17 cellular contexts compared by ENCODE assay signal in genomic region chr3:94360982-94361381, GRCh38.
A peak's percentile ranks its signal among the peaks of the same experiment; 100 is the strongest.
DNase-seq lines count a peak whose midpoint lies in the region; ATAC-seq, FAIRE-seq and TF ChIP-seq lines count a peak whose summit lies in the region.
"Had no signal": no experiment of that assay in that cellular context is flagged by ENCODE, and none has a peak within 500 bp of the region (broad histone marks: within the 10 kb centered on the region; RNA-seq: fewer than 3 reads in every experiment).

No MANE protein-coding gene starts in this region.

- H3K9me3 ChIP-seq in GM23248 (ENCODE audit: low read depth): no peaks in the 10 kb centered on the region
- no peaks in the 10 kb centered on the region for H3K9me3 ChIP-seq in astrocyte (ENCODE audit: insufficient read depth, low read depth, low read length)
- H3K9me3 ChIP-seq in heart right ventricle: peaks cover 0 to 2% (median 0%) of the 10 kb centered on the region in 11 donors
- H3K9me3 ChIP-seq in mesenchymal stem cell (ENCODE audit: control insufficient read depth, low read length): no peaks in the 10 kb centered on the region
- H3K9me3 ChIP-seq: Peyer's patch, tibial nerve had no signal

- no peak overlapping the region for H2AK5ac ChIP-seq in mesenchymal stem cell (ENCODE audit: low read length, severe bottlenecking)

- no peak overlapping the region for H3K27ac ChIP-seq in GM23248
- no peak overlapping the region for H3K27ac ChIP-seq in astrocyte (ENCODE audit: low read depth, low read length)
- H3K27ac ChIP-seq in heart right ventricle: no peak overlapping the region
- H3K27ac ChIP-seq in mesenchymal stem cell (ENCODE audit: low read length, poor library complexity, severe bottlenecking): no peak overlapping the region
- H3K27ac ChIP-seq: neural progenitor cell, Peyer's patch, tibial nerve had no signal

- no peak overlapping the region for H3K9ac ChIP-seq in GM23248
- H3K9ac ChIP-seq in astrocyte (ENCODE audit: low read length): no peak overlapping the region
- H3K9ac ChIP-seq in mesenchymal stem cell (ENCODE audit: low read length): no peak overlapping the region
- H3K9ac ChIP-seq: neural progenitor cell had no signal

- no peak overlapping the region for H3K4ac ChIP-seq in mesenchymal stem cell (ENCODE audit: low read depth in 1 of 2, low read length in 2 of 2)

- H3K4me2 ChIP-seq in GM23248 (ENCODE audit: unreplicated experiment): no peak overlapping the region
- H3K4me2 ChIP-seq in astrocyte (ENCODE audit: low read length): no peak overlapping the region
- no peak overlapping the region for H3K4me2 ChIP-seq in mesenchymal stem cell (ENCODE audit: low read length, poor library complexity, severe bottlenecking)
- H3K4me2 ChIP-seq: neural progenitor cell had no signal

- H3K27ac Mint-ChIP-seq in astrocyte (ENCODE audit: unreplicated experiment) (no peak overlapping the region), glutamatergic neuron (ENCODE audit: unreplicated experiment) (no peak overlapping the region)
- H3K27ac Mint-ChIP-seq in activated T-cell treated with anti-CD3 and anti-CD28 coated beads, Interleukin-2, amount 50 U/mL, for 24 hours: no peak overlapping the region
- H3K27ac Mint-ChIP-seq: activated naive CD8-positive, alpha-beta T cell treated with anti-CD3 and anti-CD28 coated beads, Interleukin-2, amount 50 U/mL, for 24 hours; neural progenitor cell had no signal

- H3K23ac ChIP-seq in mesenchymal stem cell (ENCODE audit: low read length in 2 of 2): no peak overlapping the region

- H2BK12ac ChIP-seq in mesenchymal stem cell (ENCODE audit: low read length in 2 of 2): no peak overlapping the region

- TF ChIP-seq CTCF in astrocyte (IDR thresholded peaks at IDR 0.05; ENCODE audit: insufficient read depth, low read depth, low read length) (no peak), heart right ventricle (IDR thresholded peaks at IDR 0.05) (no peak), glutamatergic neuron (IDR thresholded peaks at IDR 0.05; ENCODE audit: partially characterized antibody, unreplicated experiment) (no peak)

- H3K79me1 ChIP-seq in mesenchymal stem cell (replicated peaks; ENCODE audit: low read length, poor library complexity, severe bottlenecking): no peaks in the 10 kb centered on the region

- no peaks in the 10 kb centered on the region for H3F3A ChIP-seq in GM23248 (ENCODE audit: insufficient read depth)

- H3K14ac ChIP-seq in mesenchymal stem cell (ENCODE audit: low read length in 2 of 2): no peak overlapping the region

- no peaks in the 10 kb centered on the region for H3K9me3 Mint-ChIP-seq in astrocyte (ENCODE audit: unreplicated experiment)
- H3K9me3 Mint-ChIP-seq in activated T-cell treated with anti-CD3 and anti-CD28 coated beads, Interleukin-2, amount 50 U/mL, for 24 hours: peaks cover 8% of the 10 kb centered on the region
- peaks cover 2% of the 10 kb centered on the region for H3K9me3 Mint-ChIP-seq in glutamatergic neuron (ENCODE audit: unreplicated experiment)

- H3K18ac ChIP-seq in mesenchymal stem cell (ENCODE audit: low read depth in 1 of 2, low read length in 2 of 2): no peak overlapping the region

- in situ Hi-C loops in GM23248 (cut with MboI): no loop called here

- H3K9me2 ChIP-seq in GM23248 (ENCODE audit: insufficient read depth): no peaks in the 10 kb centered on the region

- H3K27me3 Mint-ChIP-seq in astrocyte (ENCODE audit: low read depth, unreplicated experiment) (no peaks in the 10 kb centered on the region), glutamatergic neuron (ENCODE audit: unreplicated experiment) (no peaks in the 10 kb centered on the region)
- no peaks in the 10 kb centered on the region for H3K27me3 Mint-ChIP-seq in activated T-cell treated with anti-CD3 and anti-CD28 coated beads, Interleukin-2, amount 50 U/mL, for 24 hours
- H3K27me3 Mint-ChIP-seq: activated naive CD8-positive, alpha-beta T cell treated with anti-CD3 and anti-CD28 coated beads, Interleukin-2, amount 50 U/mL, for 24 hours had no signal

- H2BK5ac ChIP-seq in mesenchymal stem cell (ENCODE audit: low read depth, low read length, poor library complexity, severe bottlenecking): no peak overlapping the region

- ATAC-seq in heart right ventricle (peak; percentile 72 to 98 (median 85)), HG03196 (IDR thresholded peaks at IDR 0.05; ENCODE audit: unreplicated experiment) (no peak)
- ATAC-seq: activated CD4-positive, CD25-positive, alpha-beta regulatory T cell treated with anti-CD3 and anti-CD28 coated beads, Interleukin-2, amount 50 U/mL, for 24 hours; activated naive CD8-positive, alpha-beta T cell treated with anti-CD3 and anti-CD28 coated beads, Interleukin-2, amount 50 U/mL, for 24 hours had no signal

- no peaks in the 10 kb centered on the region for H4K20me1 ChIP-seq in GM23248 (ENCODE audit: insufficient read depth)
- H4K20me1 ChIP-seq in astrocyte (ENCODE audit: insufficient read depth, low read length): no peaks in the 10 kb centered on the region

- no peaks in the 10 kb centered on the region for H3K36me3 ChIP-seq in GM23248 (ENCODE audit: low read depth)
- H3K36me3 ChIP-seq in astrocyte (ENCODE audit: insufficient read depth, low read length): no peaks in the 10 kb centered on the region
- no peaks in the 10 kb centered on the region for H3K36me3 ChIP-seq in heart right ventricle
- H3K36me3 ChIP-seq in mesenchymal stem cell (ENCODE audit: control insufficient read depth in 1 of 2, insufficient read depth in 2 of 2, low read depth in 1 of 2, low read length in 2 of 2): no peaks in the 10 kb centered on the region
- H3K36me3 ChIP-seq: neural progenitor cell, Peyer's patch, tibial nerve had no signal

- no peak overlapping the region for H4K8ac ChIP-seq in mesenchymal stem cell (ENCODE audit: low read length)

- H3K36me3 Mint-ChIP-seq in astrocyte (ENCODE audit: low read depth, unreplicated experiment) (no peaks in the 10 kb centered on the region), glutamatergic neuron (ENCODE audit: unreplicated experiment) (no peaks in the 10 kb centered on the region)
- H3K36me3 Mint-ChIP-seq in activated T-cell treated with anti-CD3 and anti-CD28 coated beads, Interleukin-2, amount 50 U/mL, for 24 hours (ENCODE audit: low read depth): no peaks in the 10 kb centered on the region
- H3K36me3 Mint-ChIP-seq: neural progenitor cell had no signal

- H4K91ac ChIP-seq in mesenchymal stem cell (ENCODE audit: low read length): no peak overlapping the region

- no peak overlapping the region for H2BK15ac ChIP-seq in mesenchymal stem cell (ENCODE audit: low read depth, poor library complexity, severe bottlenecking)

- H3K4me3 Mint-ChIP-seq in astrocyte (ENCODE audit: unreplicated experiment) (no peak overlapping the region), glutamatergic neuron (ENCODE audit: unreplicated experiment) (no peak overlapping the region)
- H3K4me3 Mint-ChIP-seq in activated T-cell treated with anti-CD3 and anti-CD28 coated beads, Interleukin-2, amount 50 U/mL, for 24 hours: no peak overlapping the region
- H3K4me3 Mint-ChIP-seq: activated naive CD8-positive, alpha-beta T cell treated with anti-CD3 and anti-CD28 coated beads, Interleukin-2, amount 50 U/mL, for 24 hours; neural progenitor cell had no signal

- no peak overlapping the region for H2BK120ac ChIP-seq in mesenchymal stem cell (ENCODE audit: low read depth, low read length)

- no peak overlapping the region for H3K4me3 ChIP-seq in GM23248
- no peak overlapping the region for H3K4me3 ChIP-seq in astrocyte (ENCODE audit: insufficient read depth, low read depth, low read length)
- no peak overlapping the region for H3K4me3 ChIP-seq in heart right ventricle
- no peak overlapping the region for H3K4me3 ChIP-seq in mesenchymal stem cell (ENCODE audit: insufficient read depth in 1 of 2, low read depth in 1 of 2, low read length in 2 of 2)
- H3K4me3 ChIP-seq: neural progenitor cell, Peyer's patch, tibial nerve had no signal

- H3K4me1 Mint-ChIP-seq in astrocyte (ENCODE audit: low read depth, unreplicated experiment) (no peaks in the 10 kb centered on the region), glutamatergic neuron (ENCODE audit: low read depth, unreplicated experiment) (peaks cover 6% of the 10 kb centered on the region)
- H3K4me1 Mint-ChIP-seq in activated T-cell treated with anti-CD3 and anti-CD28 coated beads, Interleukin-2, amount 50 U/mL, for 24 hours (ENCODE audit: low read depth): no peaks in the 10 kb centered on the region
- H3K4me1 Mint-ChIP-seq: activated naive CD8-positive, alpha-beta T cell treated with anti-CD3 and anti-CD28 coated beads, Interleukin-2, amount 50 U/mL, for 24 hours had no signal

- H3K79me2 ChIP-seq in GM23248 (ENCODE audit: insufficient read depth): no peaks in the 10 kb centered on the region
- no peaks in the 10 kb centered on the region for H3K79me2 ChIP-seq in astrocyte (ENCODE audit: insufficient read depth, low read length)

- H2AFZ ChIP-seq in GM23248 (no peak overlapping the region), astrocyte (ENCODE audit: low read depth, low read length) (no peak overlapping the region), mesenchymal stem cell (ENCODE audit: low read depth, low read length) (no peak overlapping the region)
- H2AFZ ChIP-seq: neural progenitor cell had no signal

- DNase-seq in GM23248 (peak; percentile 3), astrocyte (ENCODE audit: low read depth) (peak; percentile 26), heart right ventricle (peak; percentile 13 to 56), pons (ENCODE audit: low spot score) (peak; percentile 44), mesenchymal stem cell (no peak), glutamatergic neuron (no peak)
- DNase-seq in activated T-cell treated with anti-CD3 and anti-CD28 coated beads, Interleukin-2, amount 50 U/mL, for 24 hours: no peak
- DNase-seq: activated CD8-positive, alpha-beta memory T cell treated with anti-CD3 and anti-CD28 coated beads, Interleukin-2, amount 50 U/mL, for 48 hours; activated naive CD8-positive, alpha-beta T cell treated with anti-CD3 and anti-CD28 coated beads, Interleukin-2, amount 50 U/mL, for 24 hours; NCI-H1105; Peyer's patch; stimulated activated CD4-positive, alpha-beta T cell treated with anti-CD3 and anti-CD28 coated beads, Interleukin-12 subunit alpha, Interleukin-12 subunit beta, amount 100 ng/mL, for 4 hours had no signal

- no peaks in the 10 kb centered on the region for H3K4me1 ChIP-seq in GM23248 (ENCODE audit: insufficient read depth)
- no peaks in the 10 kb centered on the region for H3K4me1 ChIP-seq in astrocyte (ENCODE audit: insufficient read depth, low read length)
- peaks cover 0 to 10% (median 0%) of the 10 kb centered on the region in 9 donors for H3K4me1 ChIP-seq in heart right ventricle
- H3K4me1 ChIP-seq in mesenchymal stem cell (ENCODE audit: control insufficient read depth, insufficient read depth, low read depth, low read length): no peaks in the 10 kb centered on the region
- H3K4me1 ChIP-seq: neural progenitor cell, Peyer's patch had no signal

- FAIRE-seq in astrocyte (lab: Jason Lieb, UNC): no peak
- FAIRE-seq: frontal cortex had no signal

- H3K27me3 ChIP-seq in GM23248 (replicated peaks; ENCODE audit: insufficient read depth) (no peaks in the 10 kb centered on the region), astrocyte (ENCODE audit: insufficient read depth, low read length) (no peaks in the 10 kb centered on the region), heart right ventricle (no peaks in the 10 kb centered on the region), mesenchymal stem cell (ENCODE audit: control insufficient read depth in 1 of 2, insufficient read depth in 1 of 2, low read length in 2 of 2) (no peaks in the 10 kb centered on the region)
- H3K27me3 ChIP-seq: neural progenitor cell, Peyer's patch, tibial nerve had no signal

- intact Hi-C loops in heart right ventricle (cut with DNase I): no loop called here

Comparison
In these comparisons a context has a peak if more than half of its experiments do, and no peak if none do; other contexts are left out.
1. DNase-seq: peak in GM23248 (single experiment), astrocyte (single experiment), heart right ventricle (2 of 2) and pons (single experiment); none in activated T-cell treated with anti-CD3 and anti-CD28 coated beads, Interleukin-2, amount 50 U/mL, for 24 hours (single experiment), mesenchymal stem cell (single experiment) and glutamatergic neuron (single experiment).